2 cellular contexts compared by ENCODE assay signal in genomic region chr14:94598506-94598815, GRCh38.
TF ChIP-seq lines count a peak whose summit lies in the region.

No MANE protein-coding gene starts in this region.

TF ChIP-seq in SK-N-SH, 30 proteins besides CTCF, POLR2A, EP300 and RAD21 (continued from another document):
- TF ChIP-seq SMC3 (IDR thresholded peaks at IDR 0.05; ENCODE audit: low read depth, low read length): no peak
- no peak for TF ChIP-seq SIN3A (IDR thresholded peaks at IDR 0.05; ENCODE audit: borderline replicate concordance, low read depth, low read length)
- no peak for TF ChIP-seq JUND (IDR thresholded peaks at IDR 0.05)

TF ChIP-seq in SK-N-SH treated with all-trans-retinoic acid at 6 μM for 48 hours, 23 proteins besides CTCF, POLR2A, EP300 and RAD21 (continued from another document):
- TF ChIP-seq TSHZ2 (CRISPR knock-in tag; IDR thresholded peaks at IDR 0.05) (no peak), POU6F1 (CRISPR knock-in tag; IDR thresholded peaks at IDR 0.05; ENCODE audit: borderline replicate concordance, low read depth) (no peak), ISL1 (CRISPR knock-in tag; IDR thresholded peaks at IDR 0.05) (no peak), OSR1 (CRISPR knock-in tag; IDR thresholded peaks at IDR 0.05) (no peak), PPARA (CRISPR knock-in tag; IDR thresholded peaks at IDR 0.05; ENCODE audit: borderline replicate concordance) (no peak), ARNTL (CRISPR knock-in tag; IDR thresholded peaks at IDR 0.05; ENCODE audit: borderline replicate concordance, low read depth) (no peak), SNAI2 (CRISPR knock-in tag; IDR thresholded peaks at IDR 0.05) (no peak), ZNF8 (CRISPR knock-in tag; IDR thresholded peaks at IDR 0.05) (no peak), TCF4 (CRISPR knock-in tag; IDR thresholded peaks at IDR 0.05; ENCODE audit: borderline replicate concordance) (no peak), BACH2 (CRISPR knock-in tag; IDR thresholded peaks at IDR 0.05; ENCODE audit: borderline replicate concordance) (no peak), CSRNP3 (CRISPR knock-in tag; IDR thresholded peaks at IDR 0.05) (no peak)
TF ChIP-seq in SK-N-SH treated with all-trans-retinoic acid at 6 μM for 48 hours: peak in this region for 0.
